Comparison of ENCODE assay signal across 1 cellular context in genomic region chr6:43390753-43391447, GRCh38.
A peak's percentile ranks its signal among the peaks of the same experiment; 100 is the strongest.
TF ChIP-seq lines count a peak whose summit lies in the region.

No MANE protein-coding gene starts in this region.

TF ChIP-seq in IMR-90, 13 proteins besides CTCF, POLR2A, EP300 and RAD21:
- 0 out of 2 replicates have a peak, but pooled peaks have one; percentile 39 for TF ChIP-seq MAFK (IDR thresholded peaks at IDR 0.05; ENCODE audit: low read depth, low read length)
